29 cellular contexts compared by ENCODE assay signal in the genomic region with DNA sequence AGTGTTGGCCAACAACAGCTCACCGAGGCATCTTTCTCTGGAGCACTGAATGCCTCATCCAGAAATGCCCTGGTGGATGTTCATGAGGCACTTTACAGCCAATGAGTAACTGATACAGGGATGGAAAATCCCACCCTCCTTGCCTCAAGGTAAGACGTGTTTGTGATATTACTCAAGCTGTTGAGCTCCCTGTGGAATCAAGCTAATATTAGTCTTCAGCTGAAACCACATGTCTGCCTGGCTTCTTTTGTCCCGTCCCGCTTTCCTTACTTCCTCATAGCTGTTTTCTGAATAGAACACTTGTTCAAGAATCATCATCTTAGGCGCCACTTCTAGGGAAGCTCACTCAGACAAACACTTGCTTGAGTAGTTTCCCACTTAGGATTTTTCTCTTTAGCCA.
"Had no signal": no experiment of that assay in that cellular context is flagged by ENCODE, and none has a peak within 500 bp of the region (broad histone marks: within the 10 kb centered on the region; RNA-seq: fewer than 3 reads in every experiment).

No MANE protein-coding gene starts in this region.

- H3K27me3 ChIP-seq: brain microvascular endothelial cell, gastrocnemius medialis, heart left ventricle had no signal

- H3K4me3 ChIP-seq: gastrocnemius medialis, heart left ventricle had no signal

- DNase-seq: activated CD4-positive, alpha-beta memory T cell treated with anti-CD3 and anti-CD28 coated beads for 36 hours; activated CD4-positive, alpha-beta T cell treated with anti-CD3 and anti-CD28 coated beads for 36 hours; activated CD4-positive, alpha-beta T cell treated with anti-CD3 and anti-CD28 coated beads, Interleukin-2, amount 10 ng/mL, durations not matched to agents 24 days and 14 days; activated CD4-positive, CD25-positive, alpha-beta regulatory T cell; activated CD4-positive, CD25-positive, alpha-beta regulatory T cell treated with anti-CD3 and anti-CD28 coated beads, Interleukin-2, amount 50 U/mL, for 72 hours; activated CD8-positive, alpha-beta memory T cell treated with anti-CD3 and anti-CD28 coated beads, Interleukin-2, amount 50 U/mL, for 48 hours; activated gamma-delta T cell; activated naive CD4-positive, alpha-beta T cell treated with anti-CD3 and anti-CD28 coated beads, Interleukin-2, amount 50 U/mL, for 16 hours; activated naive CD4-positive, alpha-beta T cell treated with Interleukin-2 at 50 U/mL for 16 hours; activated T-cell treated with anti-CD3 and anti-CD28 coated beads for 4 hours; activated T-cell treated with anti-CD3 and anti-CD28 coated beads, Interleukin-2, amount 50 U/mL, for 24 hours; activated T-cell treated with anti-CD3 and anti-CD28 coated beads, Interleukin-2, amount 50 U/mL, for 72 hours; amniotic stem cell; anterior cingulate cortex; brain microvascular endothelial cell; caudate nucleus; cortex of kidney; dermis blood vessel endothelial cell; effector CD4-positive, alpha-beta T cell; effector memory CD8-positive, alpha-beta T cell; foreskin fibroblast; gastrocnemius medialis; glutamatergic neuron; heart left ventricle; T-cell; T1000 had no signal

- H3K36me3 ChIP-seq: brain microvascular endothelial cell, gastrocnemius medialis, heart left ventricle had no signal

- H3K27ac ChIP-seq: brain microvascular endothelial cell, gastrocnemius medialis, heart left ventricle had no signal

- FAIRE-seq: astrocyte, colon had no signal

- ATAC-seq: activated CD4-positive, alpha-beta T cell treated with anti-CD3 and anti-CD28 coated beads for 36 hours; activated T-cell treated with anti-CD3 and anti-CD28 coated beads, Interleukin-2, amount 50 U/mL, for 72 hours; effector memory CD8-positive, alpha-beta T cell; esophagus mucosa; gastrocnemius medialis; heart left ventricle; T-cell had no signal
